Comparison of ENCODE assay signal across 10 cellular contexts in the genomic region with DNA sequence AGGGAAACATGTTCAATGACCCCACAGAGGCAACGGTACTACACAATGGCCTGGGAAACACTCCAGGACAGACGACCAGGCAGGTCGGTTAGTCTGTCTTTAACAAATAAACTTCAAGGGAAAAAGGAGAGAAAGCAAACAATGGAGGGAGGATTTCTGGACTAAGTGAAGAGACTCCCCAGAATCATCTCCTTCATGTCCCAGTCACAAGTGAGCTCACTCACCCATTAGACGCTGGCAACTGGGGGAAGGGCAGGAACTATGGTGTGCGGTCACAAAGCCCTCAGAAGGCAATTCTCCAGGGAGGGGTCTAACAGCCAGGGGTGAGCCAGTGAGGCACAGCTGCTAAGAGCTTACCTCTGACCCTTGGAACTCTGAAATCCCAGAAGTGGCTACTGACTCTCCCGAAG. TPM values are rescaled to one million over a fixed set of nuclear protein-coding genes. Genes with fewer than 3 reads are reported as not detected.
DNase-seq lines count a peak whose midpoint lies in the region; ATAC-seq and TF ChIP-seq lines count a peak whose summit lies in the region.
"Had no signal": no experiment of that assay in that cellular context is flagged by ENCODE, and none has a peak within 500 bp of the region (broad histone marks: within the 10 kb centered on the region; RNA-seq: fewer than 3 reads in every experiment).

No MANE protein-coding gene starts in this region.

- TF ChIP-seq CTCF in SU-DHL-6 (IDR thresholded peaks at IDR 0.05; ENCODE audit: insufficient read depth, low read length, poor library complexity, severe bottlenecking) (no peak), type B pancreatic cell (conservative IDR thresholded peaks at IDR 0.05) (no peak)

- no peaks in the 10 kb centered on the region for H3K27me3 Mint-ChIP-seq in type B pancreatic cell

- H3K9ac ChIP-seq in SU-DHL-6 (ENCODE audit: low read length) = peak overlapping the region; percentile 59

- H3K36me3 ChIP-seq in SU-DHL-6 (ENCODE audit: low read length) = 0 out of 2 replicates have a peak, but pooled peaks cover 9% of the 10 kb centered on the region

- peak; percentile 75 for ATAC-seq in GM21423 (IDR thresholded peaks at IDR 0.05; ENCODE audit: unreplicated experiment)
- peak; percentile 73 for ATAC-seq in left lobe of liver
- ATAC-seq in GM18511 (IDR thresholded peaks at IDR 0.05; ENCODE audit: unreplicated experiment) = no peak

- H3K4me2 ChIP-seq in SU-DHL-6 (ENCODE audit: low read depth, low read length, poor library complexity, severe bottlenecking) = peak overlapping the region; percentile 83

- peak; percentile 32 for DNase-seq in Ammon's horn (ENCODE audit: low spot score)
- no peak for DNase-seq in left lobe of liver (ENCODE audit: low spot score)
- no peak for DNase-seq in SK-N-DZ (ENCODE audit: low spot score)
- no peak for DNase-seq in DMS79 (lab: John Stamatoyannopoulos, UW)
- no peak for DNase-seq in type B pancreatic cell (ENCODE audit: extremely low spot score, unreplicated experiment)
- DNase-seq: activated gamma-delta T cell treated with Interleukin-2 at 50 U/mL for 16 hours, NCI-H2171 had no signal

- H3K9me2 ChIP-seq in SU-DHL-6 (replicated peaks; ENCODE audit: insufficient read depth, low read length) = no peaks in the 10 kb centered on the region

- no peaks in the 10 kb centered on the region for H3K9me3 ChIP-seq in SU-DHL-6 (ENCODE audit: insufficient read depth, low read length)

- peak overlapping the region; percentile 30 for H3K4me3 ChIP-seq in SU-DHL-6 (ENCODE audit: insufficient read depth, low read length, poor library complexity, severe bottlenecking)

- peaks cover 21% of the 10 kb centered on the region for H3K36me3 Mint-ChIP-seq in type B pancreatic cell

- H2AFZ ChIP-seq in SU-DHL-6 (ENCODE audit: low read depth, low read length, severe bottlenecking) = no peak overlapping the region

- H4K20me1 ChIP-seq in SU-DHL-6 (ENCODE audit: low read depth, low read length) = no peaks in the 10 kb centered on the region

- H3K27ac Mint-ChIP-seq in type B pancreatic cell = no peak overlapping the region

- H3F3A ChIP-seq in SU-DHL-6 (ENCODE audit: insufficient read depth) = peaks cover 51% of the 10 kb centered on the region

- peaks cover 9% of the 10 kb centered on the region for H3K4me1 Mint-ChIP-seq in type B pancreatic cell (ENCODE audit: unreplicated experiment)

- no peaks in the 10 kb centered on the region for H3K27me3 ChIP-seq in SU-DHL-6 (ENCODE audit: low read length)

- no peaks in the 10 kb centered on the region for H3K9me3 Mint-ChIP-seq in type B pancreatic cell

- H3K4me3 Mint-ChIP-seq in type B pancreatic cell = no peak overlapping the region

- H3K79me2 ChIP-seq in SU-DHL-6 (ENCODE audit: insufficient read depth, low read length) = peaks cover 65% of the 10 kb centered on the region

- H3K27ac ChIP-seq in SU-DHL-6 (ENCODE audit: low read depth, low read length) = peak overlapping the region; percentile 97

RNA-seq across cellular contexts. Expression of a gene that starts 55.7 kb away (rescaled TPM):
- total RNA-seq in left lobe of liver = 136 TPM
- polyA plus RNA-seq in SK-N-DZ (2014; cell fraction: cytosol; rRNA removed) = 58.1 and 62.6 TPM in 2 replicates
- polyA plus RNA-seq in SK-N-DZ (2014; cell fraction: nucleus; rRNA removed) = 154 and 166 TPM in 2 replicates
- 78.4 and 89.2 TPM in 2 replicates for total RNA-seq in type B pancreatic cell (ENCODE audit: low replicate concordance)

RNA-seq across cellular contexts. Expression of a gene that starts 57.0 kb away (rescaled TPM):
- 97.3 TPM for total RNA-seq in left lobe of liver
- 117 and 120 TPM in 2 replicates for polyA plus RNA-seq in SK-N-DZ (2014; cell fraction: cytosol; rRNA removed)
- polyA plus RNA-seq in SK-N-DZ (2014; cell fraction: nucleus; rRNA removed) = 56.2 and 81.2 TPM in 2 replicates
- total RNA-seq in type B pancreatic cell (ENCODE audit: low replicate concordance) = 279 and 297 TPM in 2 replicates
